8 cellular contexts compared by ENCODE assay signal in genomic region chr1:201709564-201710295, GRCh38.
A peak's percentile ranks its signal among the peaks of the same experiment; 100 is the strongest.
DNase-seq lines count a peak whose midpoint lies in the region; ATAC-seq and TF ChIP-seq lines count a peak whose summit lies in the region.

No MANE protein-coding gene starts in this region.

- peak; percentile 70 to 94 (median 90) for TF ChIP-seq CTCF in right lobe of liver (IDR thresholded peaks at IDR 0.05)

- no peaks in the 10 kb centered on the region for H3K27me3 ChIP-seq in right lobe of liver

- no peaks in the 10 kb centered on the region for H3K36me3 ChIP-seq in right lobe of liver

- no peaks in the 10 kb centered on the region for H3K4me1 ChIP-seq in right lobe of liver

- 61% methylated on average over 3 of the region's 4 CpGs for WGBS in right lobe of liver (ENCODE audit: insufficient coverage, low coverage, low lambda C conversion rate, missing lambda C conversion rate)

- intact Hi-C loops in right lobe of liver (cut with DNase I) = loop anchor here (5.0 kb wide), 3 partner anchors 78 to 147 kb away; no protein-coding TSS in a partner anchor

- no peaks in the 10 kb centered on the region for H3K9me3 ChIP-seq in right lobe of liver

- DNase-seq in DMS114 treated with DMSO at 0.1 percent for 48 hours (lab: John Stamatoyannopoulos, UW; ENCODE audit: unreplicated experiment) (peak; percentile 16), MV-4-11 (lab: John Stamatoyannopoulos, UW) (peak; percentile 54), right lobe of liver (peak in 2 of 3 donors; percentile 67 to 72)
- DNase-seq in activated CD4-positive, CD25-positive, alpha-beta regulatory T cell treated with anti-CD3 and anti-CD28 coated beads, Interleukin-2, amount 50 U/mL, for 16 hours (ENCODE audit: low read depth, low spot score) = peak; percentile 27
- DNase-seq in central memory CD4-positive, alpha-beta T cell = peak; percentile 27
- peak; percentile 18 to 34 (median 21) for DNase-seq in stimulated activated CD4-positive, alpha-beta T cell treated with anti-CD3 and anti-CD28 coated beads, TNF-alpha, amount 100 ng/mL, for 4 hours (ENCODE audit: low read depth in 3 of 3)

- H3K27ac ChIP-seq in right lobe of liver = no peak overlapping the region

- TF ChIP-seq POLR2A in right lobe of liver (IDR thresholded peaks at IDR 0.05) = no peak

- ATAC-seq in GM21529 (IDR thresholded peaks at IDR 0.05; ENCODE audit: unreplicated experiment) = peak; percentile 77
- ATAC-seq in right lobe of liver = peak; percentile 76 to 88 (median 82)
- no peak for ATAC-seq in HG02884 (IDR thresholded peaks at IDR 0.05; ENCODE audit: unreplicated experiment)

- H3K4me3 ChIP-seq in right lobe of liver = no peak overlapping the region

Comparison
In these comparisons a context has a peak if more than half of its experiments do, and no peak if none do; other contexts are left out.
1. DNase-seq: peak in every context shown above with its lines; median percentile 70 in right lobe of liver; 54 in MV-4-11; 27 in activated CD4-positive, CD25-positive, alpha-beta regulatory T cell treated with anti-CD3 and anti-CD28 coated beads, Interleukin-2, amount 50 U/mL, for 16 hours; 27 in central memory CD4-positive, alpha-beta T cell; 21 in stimulated activated CD4-positive, alpha-beta T cell treated with anti-CD3 and anti-CD28 coated beads, TNF-alpha, amount 100 ng/mL, for 4 hours; 16 in DMS114 treated with DMSO at 0.1 percent for 48 hours.